ENCODE assay signal across 38 cellular contexts in the genomic region with DNA sequence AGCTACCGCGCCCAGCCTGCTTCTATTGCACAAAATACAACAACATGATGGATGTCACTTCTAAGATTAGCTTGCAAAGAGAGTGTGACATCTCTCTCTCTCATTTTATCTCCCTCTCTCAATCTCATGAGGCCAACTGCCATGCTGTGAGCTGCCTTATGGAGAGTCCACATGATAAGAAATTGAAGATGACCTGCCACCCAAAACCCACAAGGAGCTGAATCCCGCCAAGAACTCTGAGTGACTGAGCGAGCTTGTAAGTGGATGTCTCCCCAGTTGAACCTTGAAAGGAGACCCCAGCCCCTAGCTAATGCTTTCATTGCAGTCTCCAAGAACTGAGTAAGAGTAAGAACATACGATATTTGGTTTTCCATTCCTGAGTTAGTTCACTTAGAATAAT.
"Had no signal": no experiment of that assay in that cellular context is flagged by ENCODE, and none has a peak within 500 bp of the region (broad histone marks: within the 10 kb centered on the region; RNA-seq: fewer than 3 reads in every experiment).

No MANE protein-coding gene starts in this region.

- H3K27ac Mint-ChIP-seq: activated naive CD4-positive, alpha-beta T cell treated with anti-CD3 and anti-CD28 coated beads for 36 hours; activated naive CD4-positive, alpha-beta T cell treated with anti-CD3 and anti-CD28 coated beads, Interleukin-2, amount 10 ng/mL, durations not matched to agents 7 days and 5 days; activated naive CD4-positive, alpha-beta T cell treated with anti-CD3 and anti-CD28 coated beads, Interleukin-2, amount 50 U/mL, for 24 hours; activated naive CD4-positive, alpha-beta T cell treated with anti-CD3 and anti-CD28 coated beads, Interleukin-2, amount 50 U/mL, for 72 hours; activated naive CD8-positive, alpha-beta T cell; activated naive CD8-positive, alpha-beta T cell treated with anti-CD3 and anti-CD28 coated beads for 36 hours; activated naive CD8-positive, alpha-beta T cell treated with anti-CD3 and anti-CD28 coated beads, Interleukin-2, amount 10 ng/mL, durations not matched to agents 7 days and 5 days; activated naive CD8-positive, alpha-beta T cell treated with anti-CD3 and anti-CD28 coated beads, Interleukin-2, amount 50 U/mL, for 24 hours; activated T-cell treated with anti-CD3 and anti-CD28 coated beads, Interleukin-2, amount 50 U/mL, for 24 hours; activated T-cell treated with anti-CD3 and anti-CD28 coated beads, Interleukin-2, amount 50 U/mL, for 72 hours; activated T-helper 1 cell treated with anti-CD3 and anti-CD28 coated beads, Interleukin-12 subunit alpha, Interleukin-12 subunit beta, Interleukin-2, Interleukin-4 antibody, amounts not matched to agents 30 ng/mL and 10 ng/mL and 1 ng/mL, durations not matched to agents 14 hours and 24 hours and 36 hours; activated T-helper 17 cell treated with anti-CD3 and anti-CD28 coated beads, Interleukin-2, amount 50 U/mL, for 72 hours; activated T-helper 2 cell treated with anti-CD3 and anti-CD28 coated beads, Interferon-gamma antibody, Interleukin-2, Interleukin-4, amounts not matched to agents 10 μg/mL and 5 μg/mL and 100 μg/mL, durations not matched to agents 14 hours and 24 hours and 36 hours; brain had no signal

- H3K4me1 Mint-ChIP-seq: activated naive CD4-positive, alpha-beta T cell treated with anti-CD3 and anti-CD28 coated beads, Interleukin-2, amount 10 ng/mL, durations not matched to agents 7 days and 5 days; activated naive CD4-positive, alpha-beta T cell treated with anti-CD3 and anti-CD28 coated beads, Interleukin-2, amount 50 U/mL, for 24 hours; activated naive CD8-positive, alpha-beta T cell treated with anti-CD3 and anti-CD28 coated beads for 36 hours; activated naive CD8-positive, alpha-beta T cell treated with anti-CD3 and anti-CD28 coated beads, Interleukin-2, amount 10 ng/mL, durations not matched to agents 7 days and 5 days; activated naive CD8-positive, alpha-beta T cell treated with anti-CD3 and anti-CD28 coated beads, Interleukin-2, amount 50 U/mL, for 24 hours; activated T-helper 17 cell treated with anti-CD3 and anti-CD28 coated beads, Interleukin-2, amount 50 U/mL, for 72 hours; central memory CD8-positive, alpha-beta T cell had no signal

- H3K9me3 ChIP-seq: adrenal gland, ascending aorta, breast epithelium had no signal

- H3K4me1 ChIP-seq: adrenal gland, ascending aorta, body of pancreas, breast epithelium had no signal

- H3K36me3 Mint-ChIP-seq: activated naive CD4-positive, alpha-beta T cell treated with anti-CD3 and anti-CD28 coated beads, Interleukin-2, amount 10 ng/mL, durations not matched to agents 7 days and 5 days; activated naive CD4-positive, alpha-beta T cell treated with anti-CD3 and anti-CD28 coated beads, Interleukin-2, amount 50 U/mL, for 24 hours; activated naive CD4-positive, alpha-beta T cell treated with anti-CD3 and anti-CD28 coated beads, Interleukin-2, amount 50 U/mL, for 72 hours; activated naive CD8-positive, alpha-beta T cell; activated naive CD8-positive, alpha-beta T cell treated with anti-CD3 and anti-CD28 coated beads for 36 hours; activated naive CD8-positive, alpha-beta T cell treated with anti-CD3 and anti-CD28 coated beads, Interleukin-2, amount 10 ng/mL, durations not matched to agents 7 days and 5 days; brain had no signal

- H3K9me3 Mint-ChIP-seq: brain had no signal

- DNase-seq: activated effector memory CD4-positive, alpha-beta T cell treated with anti-CD3 and anti-CD28 coated beads, Interleukin-2, amount 50 U/mL, for 16 hours; activated effector memory CD4-positive, alpha-beta T cell treated with Interleukin-2 at 50 U/mL for 16 hours; activated gamma-delta T cell; activated gamma-delta T cell treated with Interleukin-2 at 50 U/mL for 16 hours; activated naive CD4-positive, alpha-beta T cell; activated naive CD4-positive, alpha-beta T cell treated with anti-CD3 and anti-CD28 coated beads for 36 hours; activated naive CD4-positive, alpha-beta T cell treated with anti-CD3 and anti-CD28 coated beads, Interleukin-2, amount 10 ng/mL, durations not matched to agents 7 days and 5 days; activated naive CD4-positive, alpha-beta T cell treated with anti-CD3 and anti-CD28 coated beads, Interleukin-2, amount 50 U/mL, for 16 hours; activated naive CD4-positive, alpha-beta T cell treated with Interleukin-2 at 50 U/mL for 16 hours; activated naive CD8-positive, alpha-beta T cell treated with anti-CD3 and anti-CD28 coated beads for 36 hours; activated naive CD8-positive, alpha-beta T cell treated with anti-CD3 and anti-CD28 coated beads, Interleukin-2, amount 10 ng/mL, durations not matched to agents 7 days and 5 days; activated naive CD8-positive, alpha-beta T cell treated with anti-CD3 and anti-CD28 coated beads, Interleukin-2, amount 50 U/mL, for 24 hours; activated T-cell treated with anti-CD3 and anti-CD28 coated beads, Interleukin-2, amount 50 U/mL, for 1 hour; activated T-cell treated with anti-CD3 and anti-CD28 coated beads, Interleukin-2, amount 50 U/mL, for 24 hours; activated T-cell treated with anti-CD3 and anti-CD28 coated beads, Interleukin-2, amount 50 U/mL, for 4 hours; activated T-cell treated with anti-CD3 and anti-CD28 coated beads, Interleukin-2, amount 50 U/mL, for 48 hours; activated T-cell treated with anti-CD3 and anti-CD28 coated beads, Interleukin-2, amount 50 U/mL, for 72 hours; adrenal gland; amniotic stem cell; amygdala; anterior cingulate cortex; aorta; body of pancreas; brain microvascular endothelial cell; caudate nucleus; central memory CD4-positive, alpha-beta T cell; cerebellar nuclear complex had no signal

- H3K36me3 ChIP-seq: adrenal gland, ascending aorta, brain microvascular endothelial cell, breast epithelium, cardiac muscle cell had no signal

- H3K27me3 Mint-ChIP-seq: activated naive CD4-positive, alpha-beta T cell treated with anti-CD3 and anti-CD28 coated beads, Interleukin-2, amount 10 ng/mL, durations not matched to agents 7 days and 5 days; activated naive CD4-positive, alpha-beta T cell treated with anti-CD3 and anti-CD28 coated beads, Interleukin-2, amount 50 U/mL, for 24 hours; activated naive CD8-positive, alpha-beta T cell; activated naive CD8-positive, alpha-beta T cell treated with anti-CD3 and anti-CD28 coated beads for 36 hours; activated naive CD8-positive, alpha-beta T cell treated with anti-CD3 and anti-CD28 coated beads, Interleukin-2, amount 10 ng/mL, durations not matched to agents 7 days and 5 days; activated naive CD8-positive, alpha-beta T cell treated with anti-CD3 and anti-CD28 coated beads, Interleukin-2, amount 50 U/mL, for 24 hours; activated T-cell treated with anti-CD3 and anti-CD28 coated beads, Interleukin-2, amount 50 U/mL, for 24 hours; activated T-helper 17 cell treated with anti-CD3 and anti-CD28 coated beads, Interleukin-2, amount 50 U/mL, for 72 hours; central memory CD8-positive, alpha-beta T cell had no signal

- H3K27ac ChIP-seq: adrenal gland, ascending aorta, body of pancreas, brain microvascular endothelial cell, breast epithelium, cardiac muscle cell had no signal

- H3K4me3 Mint-ChIP-seq: activated naive CD4-positive, alpha-beta T cell treated with anti-CD3 and anti-CD28 coated beads for 36 hours; activated naive CD4-positive, alpha-beta T cell treated with anti-CD3 and anti-CD28 coated beads, Interleukin-2, amount 10 ng/mL, durations not matched to agents 7 days and 5 days; activated naive CD4-positive, alpha-beta T cell treated with anti-CD3 and anti-CD28 coated beads, Interleukin-2, amount 50 U/mL, for 24 hours; activated naive CD8-positive, alpha-beta T cell; activated naive CD8-positive, alpha-beta T cell treated with anti-CD3 and anti-CD28 coated beads for 36 hours; activated naive CD8-positive, alpha-beta T cell treated with anti-CD3 and anti-CD28 coated beads, Interleukin-2, amount 10 ng/mL, durations not matched to agents 7 days and 5 days; activated naive CD8-positive, alpha-beta T cell treated with anti-CD3 and anti-CD28 coated beads, Interleukin-2, amount 50 U/mL, for 24 hours; activated T-cell treated with anti-CD3 and anti-CD28 coated beads, Interleukin-2, amount 50 U/mL, for 24 hours; activated T-cell treated with anti-CD3 and anti-CD28 coated beads, Interleukin-2, amount 50 U/mL, for 4 hours; activated T-cell treated with anti-CD3 and anti-CD28 coated beads, Interleukin-2, amount 50 U/mL, for 72 hours; activated T-helper 1 cell treated with anti-CD3 and anti-CD28 coated beads, Interleukin-12 subunit alpha, Interleukin-12 subunit beta, Interleukin-2, Interleukin-4 antibody, amounts not matched to agents 30 ng/mL and 10 ng/mL and 1 ng/mL, durations not matched to agents 14 hours and 24 hours and 36 hours; activated T-helper 17 cell treated with anti-CD3 and anti-CD28 coated beads, Interleukin-2, amount 50 U/mL, for 72 hours; brain; central memory CD8-positive, alpha-beta T cell had no signal

- H3K4me3 ChIP-seq: adrenal gland, ascending aorta, body of pancreas, breast epithelium, cardiac muscle cell had no signal

- H3K27me3 ChIP-seq: adrenal gland, ascending aorta, body of pancreas, brain microvascular endothelial cell, breast epithelium, cardiac muscle cell had no signal
